1 cellular context compared by ENCODE assay signal in the genomic region with DNA sequence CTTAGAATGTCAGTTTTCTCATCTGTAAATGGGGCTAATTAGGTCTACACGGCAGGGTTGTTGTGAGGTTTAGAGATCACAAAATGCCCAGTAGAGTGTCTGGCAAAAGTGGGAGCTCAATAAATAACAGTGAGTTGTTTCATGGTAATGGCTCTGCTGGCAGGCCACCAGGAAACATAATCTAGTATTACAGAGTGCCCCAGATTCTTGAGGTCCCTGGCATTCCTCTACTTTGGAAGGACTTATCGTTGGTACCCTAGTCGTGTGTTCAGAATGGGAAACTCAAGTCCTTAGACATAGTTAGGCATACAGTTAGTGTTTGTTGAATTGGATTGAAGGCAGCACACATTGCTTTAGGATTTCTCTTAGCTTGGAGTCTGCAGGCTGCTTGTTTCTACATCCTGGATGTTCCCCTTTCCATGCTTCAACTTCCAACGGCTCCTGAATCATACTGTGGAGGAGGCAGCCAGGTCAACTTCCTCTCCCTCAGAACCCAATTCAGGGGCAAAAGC.
TF ChIP-seq lines count a peak whose summit lies in the region.

No MANE protein-coding gene starts in this region.

TF ChIP-seq in SK-N-SH treated with all-trans-retinoic acid at 6 μM for 48 hours, 23 proteins besides CTCF, POLR2A, EP300 and RAD21 (continued from another document):
- TF ChIP-seq, protein P1, sequence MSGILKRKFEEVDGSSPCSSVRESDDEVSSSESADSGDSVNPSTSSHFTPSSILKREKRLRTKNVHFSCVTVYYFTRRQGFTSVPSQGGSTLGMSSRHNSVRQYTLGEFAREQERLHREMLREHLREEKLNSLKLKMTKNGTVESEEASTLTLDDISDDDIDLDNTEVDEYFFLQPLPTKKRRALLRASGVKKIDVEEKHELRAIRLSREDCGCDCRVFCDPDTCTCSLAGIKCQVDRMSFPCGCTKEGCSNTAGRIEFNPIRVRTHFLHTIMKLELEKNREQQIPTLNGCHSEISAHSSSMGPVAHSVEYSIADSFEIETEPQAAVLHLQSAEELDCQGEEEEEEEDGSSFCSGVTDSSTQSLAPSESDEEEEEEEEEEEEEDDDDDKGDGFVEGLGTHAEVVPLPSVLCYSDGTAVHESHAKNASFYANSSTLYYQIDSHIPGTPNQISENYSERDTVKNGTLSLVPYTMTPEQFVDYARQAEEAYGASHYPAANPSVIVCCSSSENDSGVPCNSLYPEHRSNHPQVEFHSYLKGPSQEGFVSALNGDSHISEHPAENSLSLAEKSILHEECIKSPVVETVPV (CRISPR knock-in tag; IDR thresholded peaks at IDR 0.05), result peak; percentile 72; the same call in 1 of the 2 replicates
- TF ChIP-seq ESRRG (CRISPR knock-in tag; IDR thresholded peaks at IDR 0.05) (0 out of 2 replicates have a peak, but pooled peaks have one; percentile 82), ZNF565 (CRISPR knock-in tag; conservative IDR thresholded peaks at IDR 0.05; ENCODE audit: low read depth) (no peak), OSR1 (CRISPR knock-in tag; IDR thresholded peaks at IDR 0.05) (no peak)
